ENCODE assay signal across 13 cellular contexts in the genomic region with DNA sequence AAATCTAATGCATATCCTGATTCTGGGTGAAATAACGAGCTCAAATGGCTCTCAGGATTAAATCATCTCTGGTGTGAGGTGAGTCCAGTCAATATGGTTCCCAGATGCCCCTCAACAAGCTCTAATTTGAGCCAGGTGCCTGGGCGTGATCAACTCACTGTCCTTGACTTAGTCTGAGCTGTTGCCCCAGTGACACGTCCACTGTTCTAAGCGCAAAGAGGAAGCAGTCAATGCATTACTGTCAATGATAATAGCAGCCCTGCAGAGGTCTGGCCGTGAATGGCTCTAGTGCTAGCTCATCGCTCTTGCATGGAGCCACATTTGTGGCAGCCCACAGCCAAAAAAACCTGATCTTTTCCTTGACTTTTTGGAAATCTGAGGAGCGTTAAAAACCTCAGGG.
"Had no signal": no experiment of that assay in that cellular context is flagged by ENCODE, and none has a peak within 500 bp of the region (broad histone marks: within the 10 kb centered on the region; RNA-seq: fewer than 3 reads in every experiment).

No MANE protein-coding gene starts in this region.

- H3K9me3 ChIP-seq: ovary, suprapubic skin, upper lobe of left lung had no signal

- H3K27me3 Mint-ChIP-seq: activated CD4-positive, alpha-beta T cell treated with anti-CD3 and anti-CD28 coated beads, Interleukin-2, amount 10 ng/mL, durations not matched to agents 24 days and 14 days had no signal

- H3K4me1 Mint-ChIP-seq: activated B cell treated with CpG ODN at 0.5 μM for 24 hours had no signal

- H3K4me3 Mint-ChIP-seq: activated B cell treated with CpG ODN at 0.5 μM for 24 hours; activated CD4-positive, alpha-beta T cell treated with anti-CD3 and anti-CD28 coated beads, Interleukin-2, amount 10 ng/mL, durations not matched to agents 24 days and 14 days; activated naive CD4-positive, alpha-beta T cell treated with anti-CD3 and anti-CD28 coated beads for 36 hours; nephron progenitor cell had no signal

- DNase-seq: activated B cell treated with CpG ODN at 0.5 μM for 24 hours; activated CD4-positive, alpha-beta T cell treated with anti-CD3 and anti-CD28 coated beads, Interleukin-2, amount 10 ng/mL, durations not matched to agents 24 days and 14 days; activated naive CD4-positive, alpha-beta T cell treated with anti-CD3 and anti-CD28 coated beads for 36 hours; heart right ventricle; left ventricle myocardium superior; mesenchymal stem cell; nephron progenitor cell; ovary; stimulated activated CD4-positive, alpha-beta T cell treated with anti-CD3 and anti-CD28 coated beads, Interleukin-12 subunit alpha, Interleukin-12 subunit beta, amount 100 ng/mL, for 4 hours; stimulated activated naive CD8-positive, alpha-beta T cell treated with anti-CD3 and anti-CD28 coated beads, Interleukin-15, Interleukin-2, amounts not matched to agents 100 U/mL and 50 U/mL, for 24 hours; T1000; upper lobe of left lung had no signal

- H3K36me3 ChIP-seq: heart right ventricle, ovary, suprapubic skin, upper lobe of left lung had no signal

- H3K4me3 ChIP-seq: heart right ventricle, ovary, suprapubic skin, upper lobe of left lung had no signal

- H3K4me1 ChIP-seq: heart right ventricle, suprapubic skin, upper lobe of left lung had no signal

- H3K27me3 ChIP-seq: heart right ventricle, ovary, suprapubic skin, upper lobe of left lung had no signal

- H3K27ac Mint-ChIP-seq: activated B cell treated with CpG ODN at 0.5 μM for 24 hours; activated CD4-positive, alpha-beta T cell treated with anti-CD3 and anti-CD28 coated beads, Interleukin-2, amount 10 ng/mL, durations not matched to agents 24 days and 14 days; activated naive CD4-positive, alpha-beta T cell treated with anti-CD3 and anti-CD28 coated beads for 36 hours; nephron progenitor cell had no signal

- H3K27ac ChIP-seq: heart right ventricle, ovary, suprapubic skin, upper lobe of left lung had no signal

- H3K9me3 Mint-ChIP-seq: activated B cell treated with CpG ODN at 0.5 μM for 24 hours; activated naive CD4-positive, alpha-beta T cell treated with anti-CD3 and anti-CD28 coated beads for 36 hours had no signal

- ATAC-seq: heart right ventricle; left ventricle myocardium superior; stimulated activated naive CD8-positive, alpha-beta T cell treated with anti-CD3 and anti-CD28 coated beads, Interleukin-15, Interleukin-2, amounts not matched to agents 100 U/mL and 50 U/mL, for 24 hours had no signal
